In the genomic region with DNA sequence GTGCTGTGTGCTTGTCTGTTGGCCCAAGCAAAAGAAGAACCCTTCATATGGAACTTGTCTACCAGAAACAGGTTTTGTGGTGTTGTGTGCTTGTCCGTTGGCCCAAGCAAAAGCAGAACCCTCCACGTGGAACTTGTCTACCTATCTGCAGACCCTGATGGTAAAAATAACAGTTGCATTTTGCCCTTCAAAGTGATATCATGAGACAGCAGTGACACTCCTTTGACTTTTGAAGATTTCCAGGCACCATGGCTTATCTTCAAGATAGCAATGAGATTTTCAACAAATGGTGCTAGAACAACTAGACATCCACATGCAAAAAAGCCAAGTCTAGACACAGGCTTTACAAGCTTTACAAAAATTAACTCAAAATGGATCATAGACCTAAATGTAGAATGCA, we compare ENCODE assay signal across 1 cellular context.
A peak's percentile ranks its signal among the peaks of the same experiment; 100 is the strongest.
TF ChIP-seq lines count a peak whose summit lies in the region.

No MANE protein-coding gene starts in this region.

TF ChIP-seq in K562, 482 proteins besides CTCF, POLR2A, EP300 and RAD21 (continued from another document):
- TF ChIP-seq NFYB (IDR thresholded peaks at IDR 0.05; ENCODE audit: extremely low read depth, insufficient read length) (no peak), BHLHE40 (IDR thresholded peaks at IDR 0.05; ENCODE audit: low read length) (no peak), ZNF668 (CRISPR knock-in tag; IDR thresholded peaks at IDR 0.05) (no peak), SPI1 (IDR thresholded peaks at IDR 0.05; ENCODE audit: borderline replicate concordance, low read depth, low read length) (peak; percentile 39; the same call in 1 of the 2 replicates), ELF4 (CRISPR knock-in tag; IDR thresholded peaks at IDR 0.05) (no peak), JUNB (CRISPR knock-in tag; conservative IDR thresholded peaks at IDR 0.05) (no peak), TRIM24 (IDR thresholded peaks at IDR 0.05) (peak; percentile 48 to 53; a peak in 2 of 4 replicates), ZNF384 (IDR thresholded peaks at IDR 0.05; ENCODE audit: low read depth, low read length) (no peak), KDM5B (IDR thresholded peaks at IDR 0.05; ENCODE audit: insufficient replicate concordance, low read depth, low read length) (no peak), HDAC8 (tag; IDR thresholded peaks at IDR 0.05) (no peak), HSF4 (CRISPR knock-in tag; IDR thresholded peaks at IDR 0.05; ENCODE audit: borderline replicate concordance) (no peak), GABPB1 (CRISPR knock-in tag; IDR thresholded peaks at IDR 0.05) (no peak), MEIS2 (IDR thresholded peaks at IDR 0.05; ENCODE audit: partially characterized antibody) (peak; percentile 82), RFX7 (CRISPR knock-in tag; IDR thresholded peaks at IDR 0.05) (no peak), STAT5A (IDR thresholded peaks at IDR 0.05; ENCODE audit: borderline replicate concordance, low read length) (peak; percentile 65), HNRNPUL1 (IDR thresholded peaks at IDR 0.05; ENCODE audit: low read length) (no peak), HCFC1 (IDR thresholded peaks at IDR 0.05; ENCODE audit: low read depth, low read length) (no peak)
- TF ChIP-seq, protein P1, sequence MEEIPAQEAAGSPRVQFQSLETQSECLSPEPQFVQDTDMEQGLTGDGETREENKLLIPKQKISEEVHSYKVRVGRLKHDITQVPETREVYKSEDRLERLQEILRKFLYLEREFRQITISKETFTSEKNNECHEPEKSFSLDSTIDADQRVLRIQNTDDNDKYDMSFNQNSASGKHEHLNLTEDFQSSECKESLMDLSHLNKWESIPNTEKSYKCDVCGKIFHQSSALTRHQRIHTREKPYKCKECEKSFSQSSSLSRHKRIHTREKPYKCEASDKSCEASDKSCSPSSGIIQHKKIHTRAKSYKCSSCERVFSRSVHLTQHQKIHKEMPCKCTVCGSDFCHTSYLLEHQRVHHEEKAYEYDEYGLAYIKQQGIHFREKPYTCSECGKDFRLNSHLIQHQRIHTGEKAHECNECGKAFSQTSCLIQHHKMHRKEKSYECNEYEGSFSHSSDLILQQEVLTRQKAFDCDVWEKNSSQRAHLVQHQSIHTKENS (CRISPR knock-in tag; IDR thresholded peaks at IDR 0.05), result no peak
- TF ChIP-seq, protein P2, sequence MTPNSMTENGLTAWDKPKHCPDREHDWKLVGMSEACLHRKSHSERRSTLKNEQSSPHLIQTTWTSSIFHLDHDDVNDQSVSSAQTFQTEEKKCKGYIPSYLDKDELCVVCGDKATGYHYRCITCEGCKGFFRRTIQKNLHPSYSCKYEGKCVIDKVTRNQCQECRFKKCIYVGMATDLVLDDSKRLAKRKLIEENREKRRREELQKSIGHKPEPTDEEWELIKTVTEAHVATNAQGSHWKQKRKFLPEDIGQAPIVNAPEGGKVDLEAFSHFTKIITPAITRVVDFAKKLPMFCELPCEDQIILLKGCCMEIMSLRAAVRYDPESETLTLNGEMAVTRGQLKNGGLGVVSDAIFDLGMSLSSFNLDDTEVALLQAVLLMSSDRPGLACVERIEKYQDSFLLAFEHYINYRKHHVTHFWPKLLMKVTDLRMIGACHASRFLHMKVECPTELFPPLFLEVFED (CRISPR knock-in tag; conservative IDR thresholded peaks at IDR 0.05), result no peak
- TF ChIP-seq, protein P3, sequence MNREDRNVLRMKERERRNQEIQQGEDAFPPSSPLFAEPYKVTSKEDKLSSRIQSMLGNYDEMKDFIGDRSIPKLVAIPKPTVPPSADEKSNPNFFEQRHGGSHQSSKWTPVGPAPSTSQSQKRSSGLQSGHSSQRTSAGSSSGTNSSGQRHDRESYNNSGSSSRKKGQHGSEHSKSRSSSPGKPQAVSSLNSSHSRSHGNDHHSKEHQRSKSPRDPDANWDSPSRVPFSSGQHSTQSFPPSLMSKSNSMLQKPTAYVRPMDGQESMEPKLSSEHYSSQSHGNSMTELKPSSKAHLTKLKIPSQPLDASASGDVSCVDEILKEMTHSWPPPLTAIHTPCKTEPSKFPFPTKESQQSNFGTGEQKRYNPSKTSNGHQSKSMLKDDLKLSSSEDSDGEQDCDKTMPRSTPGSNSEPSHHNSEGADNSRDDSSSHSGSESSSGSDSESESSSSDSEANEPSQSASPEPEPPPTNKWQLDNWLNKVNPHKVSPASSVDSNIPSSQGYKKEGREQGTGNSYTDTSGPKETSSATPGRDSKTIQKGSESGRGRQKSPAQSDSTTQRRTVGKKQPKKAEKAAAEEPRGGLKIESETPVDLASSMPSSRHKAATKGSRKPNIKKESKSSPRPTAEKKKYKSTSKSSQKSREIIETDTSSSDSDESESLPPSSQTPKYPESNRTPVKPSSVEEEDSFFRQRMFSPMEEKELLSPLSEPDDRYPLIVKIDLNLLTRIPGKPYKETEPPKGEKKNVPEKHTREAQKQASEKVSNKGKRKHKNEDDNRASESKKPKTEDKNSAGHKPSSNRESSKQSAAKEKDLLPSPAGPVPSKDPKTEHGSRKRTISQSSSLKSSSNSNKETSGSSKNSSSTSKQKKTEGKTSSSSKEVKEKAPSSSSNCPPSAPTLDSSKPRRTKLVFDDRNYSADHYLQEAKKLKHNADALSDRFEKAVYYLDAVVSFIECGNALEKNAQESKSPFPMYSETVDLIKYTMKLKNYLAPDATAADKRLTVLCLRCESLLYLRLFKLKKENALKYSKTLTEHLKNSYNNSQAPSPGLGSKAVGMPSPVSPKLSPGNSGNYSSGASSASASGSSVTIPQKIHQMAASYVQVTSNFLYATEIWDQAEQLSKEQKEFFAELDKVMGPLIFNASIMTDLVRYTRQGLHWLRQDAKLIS (CRISPR knock-in tag; IDR thresholded peaks at IDR 0.05), result no peak
- TF ChIP-seq, protein P4, sequence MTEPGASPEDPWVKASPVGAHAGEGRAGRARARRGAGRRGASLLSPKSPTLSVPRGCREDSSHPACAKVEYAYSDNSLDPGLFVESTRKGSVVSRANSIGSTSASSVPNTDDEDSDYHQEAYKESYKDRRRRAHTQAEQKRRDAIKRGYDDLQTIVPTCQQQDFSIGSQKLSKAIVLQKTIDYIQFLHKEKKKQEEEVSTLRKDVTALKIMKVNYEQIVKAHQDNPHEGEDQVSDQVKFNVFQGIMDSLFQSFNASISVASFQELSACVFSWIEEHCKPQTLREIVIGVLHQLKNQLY (CRISPR knock-in tag; conservative IDR thresholded peaks at IDR 0.05), result no peak
- TF ChIP-seq, protein P5, sequence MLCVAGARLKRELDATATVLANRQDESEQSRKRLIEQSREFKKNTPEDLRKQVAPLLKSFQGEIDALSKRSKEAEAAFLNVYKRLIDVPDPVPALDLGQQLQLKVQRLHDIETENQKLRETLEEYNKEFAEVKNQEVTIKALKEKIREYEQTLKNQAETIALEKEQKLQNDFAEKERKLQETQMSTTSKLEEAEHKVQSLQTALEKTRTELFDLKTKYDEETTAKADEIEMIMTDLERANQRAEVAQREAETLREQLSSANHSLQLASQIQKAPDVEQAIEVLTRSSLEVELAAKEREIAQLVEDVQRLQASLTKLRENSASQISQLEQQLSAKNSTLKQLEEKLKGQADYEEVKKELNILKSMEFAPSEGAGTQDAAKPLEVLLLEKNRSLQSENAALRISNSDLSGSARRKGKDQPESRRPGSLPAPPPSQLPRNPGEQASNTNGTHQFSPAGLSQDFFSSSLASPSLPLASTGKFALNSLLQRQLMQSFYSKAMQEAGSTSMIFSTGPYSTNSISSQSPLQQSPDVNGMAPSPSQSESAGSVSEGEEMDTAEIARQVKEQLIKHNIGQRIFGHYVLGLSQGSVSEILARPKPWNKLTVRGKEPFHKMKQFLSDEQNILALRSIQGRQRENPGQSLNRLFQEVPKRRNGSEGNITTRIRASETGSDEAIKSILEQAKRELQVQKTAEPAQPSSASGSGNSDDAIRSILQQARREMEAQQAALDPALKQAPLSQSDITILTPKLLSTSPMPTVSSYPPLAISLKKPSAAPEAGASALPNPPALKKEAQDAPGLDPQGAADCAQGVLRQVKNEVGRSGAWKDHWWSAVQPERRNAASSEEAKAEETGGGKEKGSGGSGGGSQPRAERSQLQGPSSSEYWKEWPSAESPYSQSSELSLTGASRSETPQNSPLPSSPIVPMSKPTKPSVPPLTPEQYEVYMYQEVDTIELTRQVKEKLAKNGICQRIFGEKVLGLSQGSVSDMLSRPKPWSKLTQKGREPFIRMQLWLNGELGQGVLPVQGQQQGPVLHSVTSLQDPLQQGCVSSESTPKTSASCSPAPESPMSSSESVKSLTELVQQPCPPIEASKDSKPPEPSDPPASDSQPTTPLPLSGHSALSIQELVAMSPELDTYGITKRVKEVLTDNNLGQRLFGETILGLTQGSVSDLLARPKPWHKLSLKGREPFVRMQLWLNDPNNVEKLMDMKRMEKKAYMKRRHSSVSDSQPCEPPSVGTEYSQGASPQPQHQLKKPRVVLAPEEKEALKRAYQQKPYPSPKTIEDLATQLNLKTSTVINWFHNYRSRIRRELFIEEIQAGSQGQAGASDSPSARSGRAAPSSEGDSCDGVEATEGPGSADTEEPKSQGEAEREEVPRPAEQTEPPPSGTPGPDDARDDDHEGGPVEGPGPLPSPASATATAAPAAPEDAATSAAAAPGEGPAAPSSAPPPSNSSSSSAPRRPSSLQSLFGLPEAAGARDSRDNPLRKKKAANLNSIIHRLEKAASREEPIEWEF (CRISPR knock-in tag; IDR thresholded peaks at IDR 0.05), result no peak
- TF ChIP-seq, protein P6, sequence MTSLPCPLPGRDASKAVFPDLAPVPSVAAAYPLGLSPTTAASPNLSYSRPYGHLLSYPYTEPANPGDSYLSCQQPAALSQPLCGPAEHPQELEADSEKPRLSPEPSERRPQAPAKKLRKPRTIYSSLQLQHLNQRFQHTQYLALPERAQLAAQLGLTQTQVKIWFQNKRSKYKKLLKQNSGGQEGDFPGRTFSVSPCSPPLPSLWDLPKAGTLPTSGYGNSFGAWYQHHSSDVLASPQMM (CRISPR knock-in tag; IDR thresholded peaks at IDR 0.05), result no peak
